ENCODE assay signal across 12 cellular contexts in genomic region chr9:6197330-6197729, GRCh38. TPM values are rescaled to one million over a fixed set of nuclear protein-coding genes. Genes with fewer than 3 reads are reported as not detected.
DNase-seq lines count a peak whose midpoint lies in the region; ATAC-seq, FAIRE-seq and TF ChIP-seq lines count a peak whose summit lies in the region.
"Had no signal": no experiment of that assay in that cellular context is flagged by ENCODE, and none has a peak within 500 bp of the region (broad histone marks: within the 10 kb centered on the region; RNA-seq: fewer than 3 reads in every experiment).

No MANE protein-coding gene starts in this region.

- WGBS in ovary, 3 donors = 68 to 78% (median 77%) methylated on average over 3 of the region's 3 CpGs

- H3K36me3 ChIP-seq in bronchial epithelial cell (ENCODE audit: control insufficient read depth, insufficient read depth, low read length) = no peaks in the 10 kb centered on the region
- H3K36me3 ChIP-seq in ovary = no peaks in the 10 kb centered on the region

- no peak for TF ChIP-seq POLR2A in ovary (IDR thresholded peaks at IDR 0.05)

- intact Hi-C loops in left colon (cut with DNase I, micrococcal nuclease) = loop anchor here in 1 of 2 donors (5.0 kb wide), 1 partner anchor 110 kb away; no protein-coding TSS in a partner anchor
- intact Hi-C loops in ovary (cut with DNase I) = loop anchor here in 2 of 4 donors (2.0 to 10.0 kb wide), 2 partner anchors 107 kb away; no protein-coding TSS in a partner anchor

- TF ChIP-seq CTCF in HFF-Myc (IDR thresholded peaks at IDR 0.05; ENCODE audit: low read depth, low read length, missing control alignments) (peak; percentile 20), bronchial epithelial cell (IDR thresholded peaks at IDR 0.05; ENCODE audit: insufficient read depth, low read length, severe bottlenecking) (peak; percentile 46), ovary (IDR thresholded peaks at IDR 0.05) (no peak)

- H3K27ac ChIP-seq in ovary = no peak overlapping the region

- in situ Hi-C loops in ACHN (cut with HindIII; ENCODE audit: low pct_ligation_motif_present, low pct_unique_long_range_greater_than_20kb, low sequenced_read_pairs) = no loop called here

- no peaks in the 10 kb centered on the region for H3K27me3 ChIP-seq in bronchial epithelial cell (ENCODE audit: control insufficient read depth, insufficient read depth, low read length)
- no peaks in the 10 kb centered on the region for H3K27me3 ChIP-seq in ovary

- no peaks in the 10 kb centered on the region for H3K4me1 ChIP-seq in ovary (ENCODE audit: insufficient read depth)

- H3K4me3 ChIP-seq in HFF-Myc (replicated peaks; ENCODE audit: low read depth, low read length) = no peak overlapping the region
- H3K4me3 ChIP-seq in bronchial epithelial cell (ENCODE audit: low read depth, low read length) = no peak overlapping the region
- H3K4me3 ChIP-seq in ovary = no peak overlapping the region

- H3K9me3 ChIP-seq in ovary = no peaks in the 10 kb centered on the region

- no peak for TF ChIP-seq EP300 in ovary (IDR thresholded peaks at IDR 0.05)

- DNase-seq in ACHN = peak; percentile 27
- DNase-seq in HFF-Myc (ENCODE audit: extremely low read depth, low read depth) = no peak
- DNase-seq in bronchial epithelial cell (ENCODE audit: low read depth) = peak; percentile 47
- DNase-seq in left colon = no peak
- DNase-seq in dedifferentiated amniotic fluid mesenchymal stem cell (ENCODE audit: extremely low spot score) = no peak
- DNase-seq in ovary = no peak
- DNase-seq in RKO (ENCODE audit: low spot score) = no peak
- DNase-seq: activated gamma-delta T cell treated with Interleukin-2 at 50 U/mL for 16 hours; COR-L47; midbrain; stimulated activated CD8-positive, alpha-beta memory T cell treated with anti-CD3 and anti-CD28 coated beads, Interleukin-4, amount 100 ng/mL, for 48 hours had no signal

- FAIRE-seq in bronchial epithelial cell (lab: Jason Lieb, UNC) = no peak

- ATAC-seq in left colon = peak; percentile 74
- ATAC-seq in GM19351 (IDR thresholded peaks at IDR 0.05; ENCODE audit: unreplicated experiment) = no peak

RNA-seq across cellular contexts. Expression of gene IL33, which starts 18.3 kb away (rescaled TPM):
- total RNA-seq in bronchial epithelial cell (1.0 and 2.4 TPM in 2 replicates), left colon (10 to 100 TPM in 1 of 2 donors, 1 to 10 TPM in 1; 5.3 to 11.4 TPM), ovary (10 to 100 TPM in 4 of 7 donors, 1 to 10 TPM in 3; 3.1 to 14.7 (median 11.8) TPM)
- 10 to 100 TPM in 1 of 2 donors, 1 to 10 TPM in 1; 9.1 to 31.4 TPM for polyA plus RNA-seq in ovary

Comparison
In these comparisons a context has a peak if more than half of its experiments do, and no peak if none do; other contexts are left out.
1. DNase-seq: peak in ACHN (single experiment) and bronchial epithelial cell (single experiment); none in HFF-Myc (single experiment), left colon (0 of 2), dedifferentiated amniotic fluid mesenchymal stem cell (single experiment), ovary (0 of 5) and RKO (single experiment).
2. CTCF ChIP-seq: peak in HFF-Myc (single experiment) and bronchial epithelial cell (single experiment); none in ovary (0 of 3).